Comparison of ENCODE assay signal across 8 cellular contexts in genomic region chr2:135531231-135532197, GRCh38. TPM values are rescaled to one million over a fixed set of nuclear protein-coding genes. Genes with fewer than 3 reads are reported as not detected.
A peak's percentile ranks its signal among the peaks of the same experiment; 100 is the strongest.
DNase-seq lines count a peak whose midpoint lies in the region; TF ChIP-seq lines count a peak whose summit lies in the region.

TSS of gene R3HDM1 (plus strand) at chr2:135531484. CDS start at chr2:135604846, 73,362 bp downstream.

- peaks cover 15% of the 10 kb centered on the region for H3K4me1 ChIP-seq in neuron (ENCODE audit: insufficient read depth, low read length)
- H3K4me1 ChIP-seq in subcutaneous abdominal adipose tissue (ENCODE audit: control insufficient read depth in 5 of 5, insufficient read depth in 5 of 5, low read length in 5 of 5): peaks cover 4 to 29% (median 16%) of the 10 kb centered on the region in 5 donors

- in situ Hi-C loops in SK-MEL-5 (cut with HindIII; ENCODE audit: low pct_unique_long_range_greater_than_20kb, low sequenced_read_pairs): no loop called here

- H2AFZ ChIP-seq in neuron (ENCODE audit: low read depth, low read length): peak within 1 kb of the TSS; percentile 88

- H3K9ac ChIP-seq in subcutaneous abdominal adipose tissue (ENCODE audit: low read length in 5 of 5): peak within 1 kb of the TSS; percentile 68 to 98 (median 83)

- peak within 1 kb of the TSS; percentile 97 for H3K27ac ChIP-seq in subcutaneous abdominal adipose tissue (ENCODE audit: low read depth, low read length)

- DNase-seq in GM04504 (ENCODE audit: low read depth) (peak; percentile 100), HEK293T (ENCODE audit: extremely low spot score) (peak; percentile 92), MV-4-11 (lab: John Stamatoyannopoulos, UW) (peak; percentile 100), SK-MEL-5 (ENCODE audit: low read depth, low spot score) (peak; percentile 100), foreskin melanocyte (peak; percentile 100)
- DNase-seq in activated naive CD4-positive, alpha-beta T cell treated with Interleukin-2 at 50 U/mL for 16 hours: peak; percentile 94

- H3K27me3 ChIP-seq in neuron (ENCODE audit: insufficient read depth, low read length): no peaks in the 10 kb centered on the region
- no peaks in the 10 kb centered on the region for H3K27me3 ChIP-seq in subcutaneous abdominal adipose tissue (ENCODE audit: control insufficient read depth in 5 of 5, insufficient read depth in 4 of 5, low read length in 5 of 5)

- H3K36me3 ChIP-seq in neuron (ENCODE audit: insufficient read depth, low read length) (peaks cover 4% of the 10 kb centered on the region), subcutaneous abdominal adipose tissue (ENCODE audit: control insufficient read depth in 5 of 5, insufficient read depth in 5 of 5, low read length in 5 of 5) (no peaks in the 10 kb centered on the region)

- POLR2A ChIA-PET in HEK293T (lab: Yijun Ruan, JAX): interaction anchor here (0.6 to 1.4 kb wide), 11 partner anchors 7 to 478 kb away, joined by 3 to 4 read pairs (median 3); no protein-coding TSS in a partner anchor

- peaks cover 3% of the 10 kb centered on the region for H3K9me3 ChIP-seq in neuron (ENCODE audit: low read length)
- no peaks in the 10 kb centered on the region for H3K9me3 ChIP-seq in subcutaneous abdominal adipose tissue (ENCODE audit: control insufficient read depth in 5 of 5, low read length in 5 of 5)

- CTCF ChIA-PET in HEK293T (lab: Yijun Ruan, JAX): no interaction called here

- H3K4me3 ChIP-seq in neuron (ENCODE audit: low read length): peak within 1 kb of the TSS; percentile 80
- peak within 1 kb of the TSS; percentile 67 to 99 (median 94) for H3K4me3 ChIP-seq in subcutaneous abdominal adipose tissue (ENCODE audit: low read depth in 1 of 5, low read length in 5 of 5)

TF ChIP-seq in HEK293T, 16 proteins besides CTCF, POLR2A, EP300 and RAD21:
- TF ChIP-seq TARDBP (IDR thresholded peaks at IDR 0.05) (no peak), FOXM1 (IDR thresholded peaks at IDR 0.05; ENCODE audit: borderline replicate concordance) (no peak), SUZ12 (IDR thresholded peaks at IDR 0.05) (no peak), PKNOX1 (IDR thresholded peaks at IDR 0.05) (peak; percentile 100)

RNA-seq across cellular contexts. Expression of gene R3HDM1, which starts in this region (rescaled TPM):
- 5.5 and 7.5 TPM in 2 replicates for total RNA-seq in SK-MEL-5 (2014; rRNA removed; shearing (Covaris generic))
- polyA plus RNA-seq in SK-MEL-5 (2015; cell fraction: cytosol; rRNA removed): 25.5 and 41.3 TPM in 2 replicates
- polyA plus RNA-seq in SK-MEL-5 (2015; cell fraction: nucleus; rRNA removed): 29.5 and 48.3 TPM in 2 replicates

Comparison
In these comparisons a context has a peak if more than half of its experiments do, and no peak if none do; other contexts are left out.
1. Peak in every context shown above with its lines: DNase-seq, H3K4me3 ChIP-seq and H3K27ac ChIP-seq.